7 cellular contexts compared by ENCODE assay signal in the genomic region with DNA sequence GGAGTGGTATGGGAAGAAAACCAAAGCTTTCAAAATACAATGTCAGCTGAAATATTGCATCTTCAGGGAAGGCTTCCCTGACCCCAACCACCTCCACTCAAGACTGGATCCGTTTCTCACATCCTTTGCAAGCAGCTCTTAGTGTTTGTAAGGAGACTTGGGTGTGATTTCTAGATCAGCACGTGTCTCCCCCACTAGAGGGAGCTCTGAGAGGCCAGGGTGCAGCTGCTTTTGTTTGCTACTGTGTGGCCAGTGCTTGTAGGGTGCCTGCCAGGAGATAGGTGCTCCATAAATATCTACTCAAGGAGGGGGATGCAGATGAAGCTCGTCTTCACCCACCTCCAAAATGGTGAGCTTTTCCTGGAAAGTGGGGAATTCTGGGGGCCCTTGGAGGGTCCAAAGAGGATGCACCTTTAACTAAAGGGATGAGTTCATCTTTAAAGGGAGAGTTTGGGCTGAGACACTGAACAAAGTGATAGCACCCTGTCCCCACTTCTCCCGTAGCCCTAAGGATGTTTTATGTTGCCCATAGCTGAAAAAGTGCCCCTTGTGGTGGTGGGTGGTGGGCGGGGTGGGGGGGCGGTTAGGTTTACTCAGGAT. TPM values are rescaled to one million over a fixed set of nuclear protein-coding genes. Genes with fewer than 3 reads are reported as not detected.
DNase-seq lines count a peak whose midpoint lies in the region; ATAC-seq and TF ChIP-seq lines count a peak whose summit lies in the region.

No MANE protein-coding gene starts in this region.

- POLR2A ChIA-PET in SK-N-SH (lab: Yijun Ruan, JAX) = no interaction called here

- intact Hi-C loops in upper lobe of right lung (cut with DNase I) = no loop called here

- no peak for TF ChIP-seq EP300 in SK-N-SH (IDR thresholded peaks at IDR 0.05; ENCODE audit: borderline replicate concordance in 1 of 2, low read depth in 1 of 2, low read length in 1 of 2)
- no peak for TF ChIP-seq EP300 in suprapubic skin (IDR thresholded peaks at IDR 0.05)

- TF ChIP-seq CTCF in DOHH2 (IDR thresholded peaks at IDR 0.05; ENCODE audit: low read depth, low read length, poor library complexity, severe bottlenecking) = peak; percentile 97
- TF ChIP-seq CTCF in HL-60 (IDR thresholded peaks at IDR 0.05; ENCODE audit: insufficient read depth, low read length) = peak; percentile 90
- TF ChIP-seq CTCF in SK-N-SH (IDR thresholded peaks at IDR 0.05) = peak; percentile 54
- peak; percentile 65 for TF ChIP-seq CTCF in upper lobe of right lung (IDR thresholded peaks at IDR 0.05)
- TF ChIP-seq CTCF in suprapubic skin (IDR thresholded peaks at IDR 0.05) = peak in 1 of 2 donors; percentile 48

- H3K9me2 ChIP-seq in DOHH2 (replicated peaks; ENCODE audit: control insufficient read depth, low read length) (no peaks in the 10 kb centered on the region), SK-N-SH (no peaks in the 10 kb centered on the region)

- DNase-seq in HL-60 (ENCODE audit: low read depth in 1 of 2, low spot score in 1 of 2) = peak; percentile 14 to 56
- DNase-seq in SK-N-SH = no peak
- peak; percentile 22 for DNase-seq in cerebellar cortex (ENCODE audit: low spot score)
- peak; percentile 51 to 65 for DNase-seq in lung microvascular endothelial cell (ENCODE audit: low read depth in 2 of 2)
- DNase-seq in upper lobe of right lung = no peak
- no peak for DNase-seq in suprapubic skin (ENCODE audit: low spot score in 2 of 2)

- CTCF ChIA-PET in SK-N-SH (lab: Yijun Ruan, JAX) = interaction anchor here (0.7 to 4.1 kb wide), 12 partner anchors 9 to 1663 kb away, joined by 3 to 31 read pairs (median 3); no protein-coding TSS in a partner anchor

- H3K27ac ChIP-seq in DOHH2 (ENCODE audit: low read depth, low read length) (no peak overlapping the region), HL-60 (replicated peaks) (no peak overlapping the region), SK-N-SH (ENCODE audit: low read depth in 2 of 2, low read length in 1 of 2) (no peak overlapping the region), upper lobe of right lung (no peak overlapping the region), suprapubic skin (no peak overlapping the region)

- H3K79me2 ChIP-seq in DOHH2 (ENCODE audit: control insufficient read depth, low read length) (no peaks in the 10 kb centered on the region), SK-N-SH (ENCODE audit: insufficient read depth) (no peaks in the 10 kb centered on the region)

- H4K20me1 ChIP-seq in DOHH2 (ENCODE audit: control insufficient read depth, insufficient read depth, low read depth, low read length) = no peaks in the 10 kb centered on the region
- no peaks in the 10 kb centered on the region for H4K20me1 ChIP-seq in SK-N-SH (ENCODE audit: insufficient read depth)

- TF ChIP-seq POLR2A in suprapubic skin (IDR thresholded peaks at IDR 0.05) = no peak

- H3K9me3 ChIP-seq in DOHH2 (ENCODE audit: control insufficient read depth, insufficient read depth, low read length) (no peaks in the 10 kb centered on the region), SK-N-SH (no peaks in the 10 kb centered on the region), upper lobe of right lung (no peaks in the 10 kb centered on the region), suprapubic skin (no peaks in the 10 kb centered on the region)

- no peaks in the 10 kb centered on the region for H3K36me3 ChIP-seq in DOHH2 (ENCODE audit: control insufficient read depth, low read length)
- no peaks in the 10 kb centered on the region for H3K36me3 ChIP-seq in SK-N-SH (replicated peaks in 1 of 2; ENCODE audit: control insufficient read depth in 1 of 2, insufficient read depth in 2 of 2, low read length in 1 of 2)
- H3K36me3 ChIP-seq in upper lobe of right lung = no peaks in the 10 kb centered on the region
- no peaks in the 10 kb centered on the region for H3K36me3 ChIP-seq in suprapubic skin

- H3K27me3 ChIP-seq in DOHH2 (ENCODE audit: control insufficient read depth, low read length) (no peaks in the 10 kb centered on the region), HL-60 (ENCODE audit: insufficient read depth, poor library complexity, severe bottlenecking) (peaks cover 15% of the 10 kb centered on the region), SK-N-SH (ENCODE audit: insufficient read depth) (no peaks in the 10 kb centered on the region), upper lobe of right lung (no peaks in the 10 kb centered on the region), suprapubic skin (peaks cover 3% of the 10 kb centered on the region)

- H3K4me1 ChIP-seq in DOHH2 (ENCODE audit: control insufficient read depth, low read length) (peaks cover 52% of the 10 kb centered on the region), SK-N-SH (ENCODE audit: control insufficient read depth in 1 of 2, insufficient read depth in 2 of 2, low read depth in 1 of 2, low read length in 1 of 2) (peaks cover 0 to 10% of the 10 kb centered on the region in 2 experiments; a peak in 2 of 4 replicates), upper lobe of right lung (no peaks in the 10 kb centered on the region), suprapubic skin (no peaks in the 10 kb centered on the region)

- H3K4me3 ChIP-seq in DOHH2 (ENCODE audit: low read length) (no peak overlapping the region), HL-60 (replicated peaks; ENCODE audit: insufficient read depth, low read length) (no peak overlapping the region), SK-N-SH (ENCODE audit: low read depth in 2 of 2, low read length in 1 of 2) (no peak overlapping the region), upper lobe of right lung (no peak overlapping the region), suprapubic skin (no peak overlapping the region)

- ATAC-seq in upper lobe of right lung = peak; percentile 82

- no peaks in the 10 kb centered on the region for H3F3A ChIP-seq in DOHH2 (ENCODE audit: control insufficient read depth, insufficient read depth)
- H3F3A ChIP-seq in SK-N-SH (replicated peaks; ENCODE audit: insufficient read depth) = no peaks in the 10 kb centered on the region

- no peak overlapping the region for H3K4me2 ChIP-seq in DOHH2 (ENCODE audit: low read length)
- no peak overlapping the region for H3K4me2 ChIP-seq in SK-N-SH

- peak; percentile 48 for TF ChIP-seq RAD21 in SK-N-SH (IDR thresholded peaks at IDR 0.05; ENCODE audit: low read length)

- 36% methylated on average over 6 of the region's 6 CpGs for WGBS in SK-N-SH (ENCODE audit: low lambda C conversion rate)
- WGBS in suprapubic skin = 37% methylated on average over 4 of the region's 6 CpGs

- no peak overlapping the region for H2AFZ ChIP-seq in SK-N-SH (ENCODE audit: low read depth)

- H3K9ac ChIP-seq in SK-N-SH = no peak overlapping the region

TF ChIP-seq in SK-N-SH, 30 proteins besides CTCF, POLR2A, EP300 and RAD21:
- TF ChIP-seq, protein P1, sequence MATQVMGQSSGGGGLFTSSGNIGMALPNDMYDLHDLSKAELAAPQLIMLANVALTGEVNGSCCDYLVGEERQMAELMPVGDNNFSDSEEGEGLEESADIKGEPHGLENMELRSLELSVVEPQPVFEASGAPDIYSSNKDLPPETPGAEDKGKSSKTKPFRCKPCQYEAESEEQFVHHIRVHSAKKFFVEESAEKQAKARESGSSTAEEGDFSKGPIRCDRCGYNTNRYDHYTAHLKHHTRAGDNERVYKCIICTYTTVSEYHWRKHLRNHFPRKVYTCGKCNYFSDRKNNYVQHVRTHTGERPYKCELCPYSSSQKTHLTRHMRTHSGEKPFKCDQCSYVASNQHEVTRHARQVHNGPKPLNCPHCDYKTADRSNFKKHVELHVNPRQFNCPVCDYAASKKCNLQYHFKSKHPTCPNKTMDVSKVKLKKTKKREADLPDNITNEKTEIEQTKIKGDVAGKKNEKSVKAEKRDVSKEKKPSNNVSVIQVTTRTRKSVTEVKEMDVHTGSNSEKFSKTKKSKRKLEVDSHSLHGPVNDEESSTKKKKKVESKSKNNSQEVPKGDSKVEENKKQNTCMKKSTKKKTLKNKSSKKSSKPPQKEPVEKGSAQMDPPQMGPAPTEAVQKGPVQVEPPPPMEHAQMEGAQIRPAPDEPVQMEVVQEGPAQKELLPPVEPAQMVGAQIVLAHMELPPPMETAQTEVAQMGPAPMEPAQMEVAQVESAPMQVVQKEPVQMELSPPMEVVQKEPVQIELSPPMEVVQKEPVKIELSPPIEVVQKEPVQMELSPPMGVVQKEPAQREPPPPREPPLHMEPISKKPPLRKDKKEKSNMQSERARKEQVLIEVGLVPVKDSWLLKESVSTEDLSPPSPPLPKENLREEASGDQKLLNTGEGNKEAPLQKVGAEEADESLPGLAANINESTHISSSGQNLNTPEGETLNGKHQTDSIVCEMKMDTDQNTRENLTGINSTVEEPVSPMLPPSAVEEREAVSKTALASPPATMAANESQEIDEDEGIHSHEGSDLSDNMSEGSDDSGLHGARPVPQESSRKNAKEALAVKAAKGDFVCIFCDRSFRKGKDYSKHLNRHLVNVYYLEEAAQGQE (IDR thresholded peaks at IDR 0.05; ENCODE audit: low read depth, low read length) = no peak
- peak; percentile 50 for TF ChIP-seq SMC3 (IDR thresholded peaks at IDR 0.05; ENCODE audit: low read depth, low read length)

RNA-seq across cellular contexts. Expression of a gene that starts 52.6 kb away (rescaled TPM):
- 0.05 and 0.08 TPM in 2 replicates for polyA plus RNA-seq in SK-N-SH (2012; rRNA removed)
- polyA plus RNA-seq in SK-N-SH (2012; cell fraction: cytosol; rRNA removed) = 0.08 TPM in 2 replicates
- polyA plus RNA-seq in SK-N-SH (2012; cell fraction: nucleus; rRNA removed) = 0.24 and 0.42 TPM in 2 replicates
- total RNA-seq in lung microvascular endothelial cell (1.3 and 3.0 TPM in 2 replicates), upper lobe of right lung (37.3 TPM), suprapubic skin (10 to 100 TPM; 25.7 to 89.4 (median 69.2) TPM)

Comparison
In these comparisons a context has a peak if more than half of its experiments do, and no peak if none do; other contexts are left out.
1. DNase-seq: peak in HL-60 (2 of 2), cerebellar cortex (single experiment) and lung microvascular endothelial cell (2 of 2); none in SK-N-SH (single experiment), upper lobe of right lung (single experiment) and suprapubic skin (0 of 2).